ENCODE assay signal across 20 cellular contexts in genomic region chr19:16525751-16526481, GRCh38. TPM values are rescaled to one million over a fixed set of nuclear protein-coding genes. Genes with fewer than 3 reads are reported as not detected.
DNase-seq lines count a peak whose midpoint lies in the region; ATAC-seq, FAIRE-seq and TF ChIP-seq lines count a peak whose summit lies in the region.
"Had no signal": no experiment of that assay in that cellular context is flagged by ENCODE, and none has a peak within 500 bp of the region (broad histone marks: within the 10 kb centered on the region; RNA-seq: fewer than 3 reads in every experiment).

No MANE protein-coding gene starts in this region.

- H4K20me1 ChIP-seq in K562 (replicated peaks; ENCODE audit: control insufficient read depth, insufficient read depth, low read length) (peaks cover 3% of the 10 kb centered on the region; the same call in 1 of the 2 replicates), osteoblast (ENCODE audit: insufficient read depth, low read length) (peaks cover 11% of the 10 kb centered on the region)

- H3K9me1 ChIP-seq in K562 (ENCODE audit: control insufficient read depth, insufficient read depth, low read length), result no peaks in the 10 kb centered on the region

- H3K4me3 ChIP-seq in K562 (no peak overlapping the region), osteoblast (ENCODE audit: insufficient read depth, low read length) (no peak overlapping the region)
- H3K4me3 ChIP-seq: GM23248 had no signal

- DNase-seq in GM13977 (ENCODE audit: low spot score) (peak; percentile 12), K562 (ENCODE audit: extremely low read depth in 1 of 4, low spot score in 3 of 4) (peak in 2 of 4 experiments; percentile 7 to 9), osteoblast (ENCODE audit: insufficient read length, low spot score, missing footprints) (peak; percentile 75), retina (no peak), posterior vena cava (ENCODE audit: low spot score) (no peak)
- DNase-seq: Caco-2; CD4-positive, alpha-beta T cell; DMS153; GF-D8; GM23248; NCI-H1105 treated with DMSO at 0.1 percent for 48 hours; NCI-H1694 treated with DMSO at 0.1 percent for 48 hours; NCI-H2107; NCI-H526; PC-3 had no signal

- 98% methylated on average over 27 of the region's 29 CpGs for WGBS in K562 (ENCODE audit: insufficient coverage, low coverage, missing lambda C conversion rate)

- TF ChIP-seq CTCF in GM13977 (IDR thresholded peaks at IDR 0.05; ENCODE audit: extremely low read depth, insufficient read depth, missing control alignments) (no peak), K562 (IDR thresholded peaks at IDR 0.05 in 2 of 3, conservative IDR thresholded peaks at IDR 0.05 in 1 of 3; ENCODE audit: insufficient read depth in 2 of 3, low read depth in 1 of 3, low read length in 3 of 3) (no peak), osteoblast (IDR thresholded peaks at IDR 0.05; ENCODE audit: extremely low read depth, low read depth, low read length) (no peak)

- intact Hi-C loops in K562 (cut with micrococcal nuclease) (no loop called here), posterior vena cava (cut with DNase I) (loop anchor here in 1 of 2 donors (5.0 kb wide), 1 partner anchor 181 kb away; no protein-coding TSS in a partner anchor)

- H3K79me2 ChIP-seq in K562 (ENCODE audit: control insufficient read depth, insufficient read depth, low read length), result no peaks in the 10 kb centered on the region
- peaks cover 2% of the 10 kb centered on the region for H3K79me2 ChIP-seq in osteoblast (ENCODE audit: insufficient read depth, low read length)

- H3K4me1 ChIP-seq in K562 (replicated peaks in 1 of 2; ENCODE audit: control insufficient read depth in 2 of 2, insufficient read depth in 2 of 2, low read length in 2 of 2), result peaks cover 0 to 12% of the 10 kb centered on the region in 2 experiments; a peak in 2 of 5 replicates
- no peaks in the 10 kb centered on the region for H3K4me1 ChIP-seq in osteoblast (ENCODE audit: insufficient read depth, low read length)
- H3K4me1 ChIP-seq: Caco-2 had no signal

- TF ChIP-seq EP300 in K562 (IDR thresholded peaks at IDR 0.05; ENCODE audit: low read length), result no peak

- no peak for TF ChIP-seq RAD21 in K562 (CRISPR knock-in tag; conservative IDR thresholded peaks at IDR 0.05 in 1 of 2, IDR thresholded peaks at IDR 0.05 in 1 of 2)

- no peak overlapping the region for H2AFZ ChIP-seq in K562 (ENCODE audit: low read depth, low read length)
- no peak overlapping the region for H2AFZ ChIP-seq in osteoblast (ENCODE audit: low read length)
- H2AFZ ChIP-seq: GM23248 had no signal

- H3K36me3 ChIP-seq in K562 (ENCODE audit: control insufficient read depth, insufficient read depth, low read length) (peaks cover 93% of the 10 kb centered on the region; the same call in 2 of the 3 replicates), osteoblast (ENCODE audit: insufficient read depth, low read length) (peaks cover 73% of the 10 kb centered on the region)

- H3K4me2 ChIP-seq in K562 (ENCODE audit: insufficient read depth, low read length) (no peak overlapping the region), osteoblast (ENCODE audit: insufficient read depth, low read length) (no peak overlapping the region)

- no TSS peak for BruUV-seq in K562 (replicated peaks; lab: Mats Ljungman, UMichigan)

- H3K9ac ChIP-seq in K562 (ENCODE audit: insufficient read depth in 1 of 2, low read depth in 2 of 2, low read length in 2 of 2), result no peak overlapping the region
- H3K9ac ChIP-seq: GM23248 had no signal

- no peak overlapping the region for H3K27ac ChIP-seq in K562 (ENCODE audit: extremely low read depth, low read depth, low read length)
- H3K27ac ChIP-seq in osteoblast (ENCODE audit: low read depth, low read length), result no peak overlapping the region
- H3K27ac ChIP-seq: GM23248 had no signal

- no peak for FAIRE-seq in K562 (lab: Jason Lieb, UNC)
- FAIRE-seq: A204.1 had no signal

- no peak for TF ChIP-seq POLR2A in K562 (conservative IDR thresholded peaks at IDR 0.05)

- in situ Hi-C loops in GM13977 (cut with MboI; ENCODE audit: low pct_unique_long_range_greater_than_20kb, low sequenced_read_pairs, unreplicated experiment), result no loop called here
- in situ Hi-C loops in K562 (cut with MboI), result no loop called here

- no peak for ATAC-seq in K562
- ATAC-seq in HG03095 (IDR thresholded peaks at IDR 0.05; ENCODE audit: unreplicated experiment), result no peak
- ATAC-seq: PC-3 had no signal

- no peaks in the 10 kb centered on the region for H3K27me3 ChIP-seq in K562 (ENCODE audit: control insufficient read depth in 2 of 2, insufficient read depth in 2 of 2, low read length in 2 of 2)
- H3K27me3 ChIP-seq in osteoblast (ENCODE audit: insufficient read depth, low read length), result no peaks in the 10 kb centered on the region

- H3K9me3 ChIP-seq in K562 (replicated peaks; ENCODE audit: control insufficient read depth, insufficient read depth, low read depth, low read length), result no peaks in the 10 kb centered on the region
- no peaks in the 10 kb centered on the region for H3K9me3 ChIP-seq in osteoblast (ENCODE audit: low read depth, low read length)
- H3K9me3 ChIP-seq: Caco-2 had no signal

- CTCF ChIA-PET in K562 (lab: Yijun Ruan, JAX; ENCODE audit: low intra/inter-chr PET ratio), result no interaction called here

- POLR2A ChIA-PET in K562 (lab: Yijun Ruan, JAX), result interaction anchor here (1.0 kb wide), 1 partner anchor 17 kb away, joined by 3 read pairs; no protein-coding TSS in a partner anchor

RNA-seq across cellular contexts. Expression of gene CHERP, which starts 16.3 kb away (rescaled TPM):
- 69.6 and 152 TPM in 2 replicates for total RNA-seq in K562 (2011; cell fraction: chromatin; rRNA removed; ENCODE audit: low replicate concordance)
- 74.1 and 82.9 TPM in 2 replicates for total RNA-seq in K562 (2011; cell fraction: nucleolus; rRNA removed)
- 82.4 and 95.0 TPM in 2 replicates for total RNA-seq in K562 (2011; cell fraction: nucleoplasm; rRNA removed)
- total RNA-seq in K562 (2014; rRNA removed) (7.8 and 9.6 TPM in 2 replicates), K562 (2014; rRNA removed; fragmentation: Illumina TruSeq; extraction: Trizol) (4.5 and 6.9 TPM in 2 replicates), K562 (2015; rRNA removed; fragmentation: Illumina TruSeq; extraction: Trizol) (10.1 and 10.8 TPM in 2 replicates), K562 (2021) (76.7 and 85.1 TPM in 2 replicates), osteoblast (5.8 and 6.5 TPM in 2 replicates), posterior vena cava (10 to 100 TPM; 21.4 to 23.6 TPM)
- polyA plus RNA-seq in K562 (2011; rRNA removed) (4.9 and 9.0 TPM in 2 replicates), K562 (2014; fragmentation: Illumina TruSeq; extraction: Trizol) (26.3 and 41.8 TPM in 2 replicates), K562 (2014; fragmentation: Nextera tagmentation; extraction: Ambion mirVana) (under 1 TPM; 0.60 to 0.75 TPM), K562 (2014; rRNA removed) (34.3 and 36.7 TPM in 2 replicates)
- polyA plus RNA-seq in K562 (2011; cell fraction: cytosol; rRNA removed), result 5.3 and 7.6 TPM in 2 replicates
- polyA plus RNA-seq in K562 (2011; cell fraction: nucleus; rRNA removed), result 47.7 and 60.8 TPM in 2 replicates
- 37.7 and 48.9 TPM in 2 replicates for polyA plus RNA-seq in K562 (2012)
- polyA minus RNA-seq in K562 (2011; rRNA and poly(A)+ RNA removed), result 4.3 and 4.9 TPM in 2 replicates
- 24.6 and 35.2 TPM in 2 replicates for polyA minus RNA-seq in K562 (2011; cell fraction: cytosol; rRNA and poly(A)+ RNA removed)
- polyA minus RNA-seq in K562 (2011; cell fraction: nucleus; rRNA and poly(A)+ RNA removed), result 23.3 and 23.4 TPM in 2 replicates

RNA-seq across cellular contexts. Expression of gene C19orf44, which starts 29.7 kb away (rescaled TPM):
- total RNA-seq in K562 (2011; cell fraction: chromatin; rRNA removed; ENCODE audit: low replicate concordance), result 21.2 and 28.6 TPM in 2 replicates
- total RNA-seq in K562 (2011; cell fraction: nucleolus; rRNA removed), result 10.8 and 13.3 TPM in 2 replicates
- total RNA-seq in K562 (2011; cell fraction: nucleoplasm; rRNA removed), result 10.6 and 15.0 TPM in 2 replicates
- total RNA-seq in K562 (2014; rRNA removed) (2.2 and 4.1 TPM in 2 replicates), K562 (2014; rRNA removed; fragmentation: Illumina TruSeq; extraction: Trizol) (3.5 and 4.2 TPM in 2 replicates), K562 (2015; rRNA removed; fragmentation: Illumina TruSeq; extraction: Trizol) (3.5 and 3.8 TPM in 2 replicates), K562 (2021) (4.7 and 6.6 TPM in 2 replicates), osteoblast (7.2 and 7.7 TPM in 2 replicates), posterior vena cava (1 to 10 TPM; 4.2 to 4.6 TPM)
- polyA plus RNA-seq in K562 (2011; rRNA removed) (2.8 TPM in 2 replicates), K562 (2014; fragmentation: Illumina TruSeq; extraction: Trizol) (4.7 and 7.7 TPM in 2 replicates), K562 (2014; fragmentation: Nextera tagmentation; extraction: Ambion mirVana) (under 1 TPM; 0.41 to 0.51 TPM), K562 (2014; rRNA removed) (4.3 and 5.2 TPM in 2 replicates)
- 1.9 and 3.4 TPM in 2 replicates for polyA plus RNA-seq in K562 (2011; cell fraction: cytosol; rRNA removed)
- polyA plus RNA-seq in K562 (2011; cell fraction: nucleus; rRNA removed), result 5.4 and 11.4 TPM in 2 replicates
- 3.7 and 4.9 TPM in 2 replicates for polyA plus RNA-seq in K562 (2012)
- polyA minus RNA-seq in K562 (2011; rRNA and poly(A)+ RNA removed), result 1.9 and 2.1 TPM in 2 replicates
- polyA minus RNA-seq in K562 (2011; cell fraction: cytosol; rRNA and poly(A)+ RNA removed), result 2.7 and 4.2 TPM in 2 replicates
- polyA minus RNA-seq in K562 (2011; cell fraction: nucleus; rRNA and poly(A)+ RNA removed), result 4.4 and 5.7 TPM in 2 replicates

RNA-seq across cellular contexts. Expression of gene CALR3, which starts 29.9 kb away (rescaled TPM):
- total RNA-seq in K562 (2011; cell fraction: chromatin; rRNA removed; ENCODE audit: low replicate concordance), result not detected in 2 replicates
- not detected in 2 replicates for total RNA-seq in K562 (2011; cell fraction: nucleolus; rRNA removed)
- total RNA-seq in K562 (2011; cell fraction: nucleoplasm; rRNA removed), result not detected in 2 replicates
- 0.41 TPM in 1 of 2 replicates, not detected in the other for total RNA-seq in K562 (2014; rRNA removed)
- total RNA-seq in K562 (2014; rRNA removed; fragmentation: Illumina TruSeq; extraction: Trizol), result 0.18 and 0.19 TPM in 2 replicates
- total RNA-seq in K562 (2015; rRNA removed; fragmentation: Illumina TruSeq; extraction: Trizol), result not detected in 2 replicates
- not detected in 2 replicates for total RNA-seq in K562 (2021)
- polyA plus RNA-seq in K562 (2011; rRNA removed), result 0.15 TPM in 1 of 2 replicates, not detected in the other
- polyA plus RNA-seq in K562 (2011; cell fraction: cytosol; rRNA removed), result not detected in 2 replicates
- not detected in 2 replicates for polyA plus RNA-seq in K562 (2011; cell fraction: nucleus; rRNA removed)
- polyA plus RNA-seq in K562 (2012), result 0.07 TPM in 1 of 2 replicates, not detected in the other
- polyA plus RNA-seq in K562 (2014; fragmentation: Illumina TruSeq; extraction: Trizol), result not detected in 2 replicates
- polyA plus RNA-seq in K562 (2014; fragmentation: Nextera tagmentation; extraction: Ambion mirVana), result under 1 TPM; 0.22 to 0.24 TPM
- not detected in 2 replicates for polyA plus RNA-seq in K562 (2014; rRNA removed)
- polyA minus RNA-seq in K562 (2011; rRNA and poly(A)+ RNA removed), result 0.24 TPM in 1 of 2 replicates, not detected in the other
- not detected in 2 replicates for polyA minus RNA-seq in K562 (2011; cell fraction: cytosol; rRNA and poly(A)+ RNA removed)
- not detected in 2 replicates for polyA minus RNA-seq in K562 (2011; cell fraction: nucleus; rRNA and poly(A)+ RNA removed)
- total RNA-seq in osteoblast, result not detected in 2 replicates
- not detected for total RNA-seq in posterior vena cava
- total RNA-seq: Caco-2; CD4-positive, alpha-beta T cell; Daoy; GM23248; LHCN-M2 had no signal
- polyA plus RNA-seq: BJ, GM23248 had no signal

RNA-seq across cellular contexts. Expression of gene SLC35E1, which starts 46.3 kb away (rescaled TPM):
- total RNA-seq in K562 (2011; cell fraction: chromatin; rRNA removed; ENCODE audit: low replicate concordance), result 132 and 248 TPM in 2 replicates
- 136 and 163 TPM in 2 replicates for total RNA-seq in K562 (2011; cell fraction: nucleolus; rRNA removed)
- 156 and 184 TPM in 2 replicates for total RNA-seq in K562 (2011; cell fraction: nucleoplasm; rRNA removed)
- 18.5 and 24.4 TPM in 2 replicates for total RNA-seq in K562 (2014; rRNA removed)
- 27.8 and 28.4 TPM in 2 replicates for total RNA-seq in K562 (2014; rRNA removed; fragmentation: Illumina TruSeq; extraction: Trizol)
- 25.7 and 27.3 TPM in 2 replicates for total RNA-seq in K562 (2015; rRNA removed; fragmentation: Illumina TruSeq; extraction: Trizol)
- total RNA-seq in K562 (2021), result 40.1 and 44.5 TPM in 2 replicates
- polyA plus RNA-seq in K562 (2011; rRNA removed), result 28.0 and 40.1 TPM in 2 replicates
- polyA plus RNA-seq in K562 (2011; cell fraction: cytosol; rRNA removed), result 41.7 and 60.4 TPM in 2 replicates
- polyA plus RNA-seq in K562 (2011; cell fraction: nucleus; rRNA removed), result 28.4 and 51.0 TPM in 2 replicates
- 23.2 and 28.7 TPM in 2 replicates for polyA plus RNA-seq in K562 (2012)
- 31.3 and 34.3 TPM in 2 replicates for polyA plus RNA-seq in K562 (2014; fragmentation: Illumina TruSeq; extraction: Trizol)
- polyA plus RNA-seq in K562 (2014; fragmentation: Nextera tagmentation; extraction: Ambion mirVana), result 10 to 100 TPM; 15.0 to 16.1 TPM
- polyA plus RNA-seq in K562 (2014; rRNA removed), result 19.3 and 29.4 TPM in 2 replicates
- polyA minus RNA-seq in K562 (2011; rRNA and poly(A)+ RNA removed), result 54.7 and 61.3 TPM in 2 replicates
- 47.2 and 51.0 TPM in 2 replicates for polyA minus RNA-seq in K562 (2011; cell fraction: cytosol; rRNA and poly(A)+ RNA removed)
- polyA minus RNA-seq in K562 (2011; cell fraction: nucleus; rRNA and poly(A)+ RNA removed), result 20.2 and 28.9 TPM in 2 replicates
- total RNA-seq in osteoblast, result 38.0 and 41.5 TPM in 2 replicates
- 10 to 100 TPM; 30.8 to 33.6 TPM for total RNA-seq in posterior vena cava

RNA-seq across cellular contexts. Expression of gene EPS15L1, which starts 54.1 kb away (rescaled TPM):
- 81.9 and 116 TPM in 2 replicates for total RNA-seq in K562 (2011; cell fraction: chromatin; rRNA removed; ENCODE audit: low replicate concordance)
- 54.3 and 56.0 TPM in 2 replicates for total RNA-seq in K562 (2011; cell fraction: nucleolus; rRNA removed)
- total RNA-seq in K562 (2011; cell fraction: nucleoplasm; rRNA removed), result 55.7 and 62.1 TPM in 2 replicates
- 11.0 and 13.5 TPM in 2 replicates for total RNA-seq in K562 (2014; rRNA removed)
- 12.2 and 12.3 TPM in 2 replicates for total RNA-seq in K562 (2014; rRNA removed; fragmentation: Illumina TruSeq; extraction: Trizol)
- total RNA-seq in K562 (2015; rRNA removed; fragmentation: Illumina TruSeq; extraction: Trizol), result 14.7 and 15.9 TPM in 2 replicates
- 37.1 and 38.1 TPM in 2 replicates for total RNA-seq in K562 (2021)
- polyA plus RNA-seq in K562 (2011; rRNA removed), result 7.4 and 16.2 TPM in 2 replicates
- polyA plus RNA-seq in K562 (2011; cell fraction: cytosol; rRNA removed), result 9.5 and 11.2 TPM in 2 replicates
- polyA plus RNA-seq in K562 (2011; cell fraction: nucleus; rRNA removed), result 18.8 and 20.5 TPM in 2 replicates
- polyA plus RNA-seq in K562 (2012), result 31.3 and 33.6 TPM in 2 replicates
- 25.1 and 28.4 TPM in 2 replicates for polyA plus RNA-seq in K562 (2014; fragmentation: Illumina TruSeq; extraction: Trizol)
- polyA plus RNA-seq in K562 (2014; fragmentation: Nextera tagmentation; extraction: Ambion mirVana), result 1 to 10 TPM; 4.7 TPM
- polyA plus RNA-seq in K562 (2014; rRNA removed), result 15.6 and 18.7 TPM in 2 replicates
- 15.2 and 18.3 TPM in 2 replicates for polyA minus RNA-seq in K562 (2011; rRNA and poly(A)+ RNA removed)
- 13.2 and 27.3 TPM in 2 replicates for polyA minus RNA-seq in K562 (2011; cell fraction: cytosol; rRNA and poly(A)+ RNA removed)
- polyA minus RNA-seq in K562 (2011; cell fraction: nucleus; rRNA and poly(A)+ RNA removed), result 17.1 and 27.9 TPM in 2 replicates
- 13.8 and 15.2 TPM in 2 replicates for total RNA-seq in osteoblast
- total RNA-seq in posterior vena cava, result 10 to 100 TPM; 33.0 to 36.4 TPM

Comparison
In these comparisons a context has a peak if more than half of its experiments do, and no peak if none do; other contexts are left out.
1. DNase-seq: peak in GM13977 (single experiment) and osteoblast (single experiment); none in retina (single experiment) and posterior vena cava (single experiment).